Comparison of ENCODE assay signal across 8 cellular contexts in the genomic region with DNA sequence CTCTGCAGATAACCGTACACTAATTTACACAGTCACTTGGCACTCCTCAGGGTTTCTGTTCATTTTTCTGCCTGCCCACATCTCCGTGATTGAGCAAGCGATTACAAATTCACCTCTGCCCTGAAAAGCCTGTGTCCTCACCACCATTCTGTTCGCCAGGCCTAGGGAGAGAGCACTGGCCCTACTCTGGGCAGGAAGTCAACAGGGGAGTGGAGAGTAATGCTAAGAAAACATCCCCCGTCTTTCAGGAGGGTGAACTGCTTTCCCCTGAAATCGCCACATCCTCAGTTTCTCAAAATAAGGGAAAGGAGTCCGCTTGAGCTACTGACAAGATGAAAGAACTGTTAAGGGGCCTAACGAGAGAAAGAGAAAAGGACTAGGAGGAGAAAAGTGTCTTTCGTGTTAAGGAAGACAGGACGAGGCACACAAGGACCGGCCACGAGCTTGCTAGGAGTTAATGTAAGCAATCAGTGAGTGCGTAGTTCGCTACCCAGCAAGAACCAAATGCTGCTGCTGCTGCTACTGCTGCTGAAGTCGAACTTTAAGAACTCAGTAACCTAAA. TPM values are rescaled to one million over a fixed set of nuclear protein-coding genes. Genes with fewer than 3 reads are reported as not detected.
DNase-seq lines count a peak whose midpoint lies in the region; ATAC-seq and TF ChIP-seq lines count a peak whose summit lies in the region.

No MANE protein-coding gene starts in this region.

- intact Hi-C loops in left lung (cut with DNase I) = no loop called here

- peak; percentile 39 for DNase-seq in NCI-H82 (lab: John Stamatoyannopoulos, UW)
- no peak for DNase-seq in NCI-H82 treated with DMSO at 0.1 percent for 48 hours (lab: John Stamatoyannopoulos, UW; ENCODE audit: unreplicated experiment)
- no peak for DNase-seq in RWPE2 (ENCODE audit: low spot score)
- DNase-seq in choroid plexus epithelial cell (ENCODE audit: low read depth) = peak; percentile 87
- DNase-seq in left lung = peak in 1 of 2 donors; percentile 50
- peak; percentile 27 for DNase-seq in superior temporal gyrus (ENCODE audit: extremely low spot score)
- DNase-seq in NCI-H2171 treated with DMSO at 0.1 percent for 48 hours (lab: John Stamatoyannopoulos, UW) = no peak

- no peaks in the 10 kb centered on the region for H3K9me3 ChIP-seq in RWPE2 (ENCODE audit: severe bottlenecking)
- no peaks in the 10 kb centered on the region for H3K9me3 ChIP-seq in left lung

- peak overlapping the region; percentile 41 for H3K27ac ChIP-seq in RWPE2 (ENCODE audit: poor library complexity, severe bottlenecking)
- H3K27ac ChIP-seq in left lung = peak overlapping the region; percentile 82 to 87

- H3K4me3 ChIP-seq in RWPE2 (ENCODE audit: severe bottlenecking) (peak overlapping the region; percentile 79), choroid plexus epithelial cell (ENCODE audit: low read depth, low read length) (peak overlapping the region; percentile 88), left lung (peak overlapping the region; percentile 93 to 97)

- peak; percentile 8 for ATAC-seq in HG02973 (IDR thresholded peaks at IDR 0.05; ENCODE audit: unreplicated experiment)
- ATAC-seq in RWPE2 (ENCODE audit: low read depth) = peak; percentile 50
- ATAC-seq in left lung = peak; percentile 69

- no peaks in the 10 kb centered on the region for H3K27me3 ChIP-seq in RWPE2 (ENCODE audit: insufficient read depth, poor library complexity, severe bottlenecking)
- no peaks in the 10 kb centered on the region for H3K27me3 ChIP-seq in left lung

- TF ChIP-seq CTCF in RWPE2 (IDR thresholded peaks at IDR 0.05; ENCODE audit: poor library complexity, severe bottlenecking) (no peak), choroid plexus epithelial cell (conservative IDR thresholded peaks at IDR 0.05; ENCODE audit: low read depth, low read length) (no peak), left lung (IDR thresholded peaks at IDR 0.05) (no peak)

- H3K36me3 ChIP-seq in RWPE2 (ENCODE audit: low read depth) = peaks cover 44% of the 10 kb centered on the region
- H3K36me3 ChIP-seq in left lung = peaks cover 0 to 53% of the 10 kb centered on the region in 2 donors

- H3K4me1 ChIP-seq in RWPE2 (ENCODE audit: insufficient read depth, poor library complexity, severe bottlenecking) = no peaks in the 10 kb centered on the region
- H3K4me1 ChIP-seq in left lung = peaks cover 11 to 23% of the 10 kb centered on the region in 2 donors

RNA-seq across cellular contexts. Expression of gene PEX19, which starts 0.6 kb away (rescaled TPM):
- 10 to 100 TPM; 42.9 to 57.1 TPM for total RNA-seq in left lung

RNA-seq across cellular contexts. Expression of gene DCAF8, which starts 22.0 kb away (rescaled TPM):
- total RNA-seq in left lung = 10 to 100 TPM; 93.9 to 99.3 TPM

RNA-seq across cellular contexts. Expression of gene COPA, which starts 58.7 kb away (rescaled TPM):
- total RNA-seq in left lung = 100 to 1,000 TPM; 174 to 181 TPM

RNA-seq across cellular contexts. Expression of gene NCSTN, which starts 58.9 kb away (rescaled TPM):
- total RNA-seq in left lung = 10 to 100 TPM; 90.7 to 93.8 TPM

Comparison
In these comparisons a context has a peak if more than half of its experiments do, and no peak if none do; other contexts are left out.
1. DNase-seq: peak in NCI-H82 (single experiment), choroid plexus epithelial cell (single experiment) and superior temporal gyrus (single experiment); none in NCI-H82 treated with DMSO at 0.1 percent for 48 hours (single experiment), RWPE2 (single experiment) and NCI-H2171 treated with DMSO at 0.1 percent for 48 hours (single experiment).
2. ATAC-seq: peak in every context shown above with its lines; median percentile 69 in left lung; 50 in RWPE2; 8 in HG02973.
3. Peak in every context shown above with its lines, with median percentiles within 50 percentile points of each other: H3K4me3 ChIP-seq.